In the genomic region with DNA sequence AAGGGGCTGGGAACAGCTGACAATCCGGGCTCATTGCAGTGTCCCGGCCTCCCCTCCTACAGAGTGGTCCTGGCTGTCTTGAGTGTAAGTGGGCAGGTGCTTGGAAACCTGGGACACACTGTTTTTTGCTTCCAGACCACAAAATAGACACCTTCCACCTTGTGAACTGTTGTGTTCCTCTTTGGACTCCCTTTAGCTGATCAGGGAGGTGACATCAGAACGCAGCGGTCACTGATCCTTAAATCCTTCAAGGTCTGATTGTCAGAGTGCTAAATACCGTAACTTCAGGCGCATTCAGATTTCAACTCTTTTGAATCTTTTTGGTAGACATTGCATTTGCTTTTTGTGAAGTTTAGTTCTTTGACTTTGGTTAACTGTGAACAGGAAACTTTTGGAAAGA, we compare ENCODE assay signal across 26 cellular contexts. TPM values are rescaled to one million over a fixed set of nuclear protein-coding genes. Genes with fewer than 3 reads are reported as not detected.
"Had no signal": no experiment of that assay in that cellular context is flagged by ENCODE, and none has a peak within 500 bp of the region (broad histone marks: within the 10 kb centered on the region; RNA-seq: fewer than 3 reads in every experiment).

No MANE protein-coding gene starts in this region.

- H3K4me3 ChIP-seq: breast epithelium, SJSA1 had no signal

- H3K4me3 Mint-ChIP-seq: activated CD4-positive, alpha-beta T cell treated with anti-CD3 and anti-CD28 coated beads, Interleukin-2, amount 10 ng/mL, durations not matched to agents 24 days and 14 days; activated CD8-positive, alpha-beta memory T cell treated with anti-CD3 and anti-CD28 coated beads, Interleukin-2, amount 10 ng/mL, durations not matched to agents 7 days and 5 days; activated naive CD4-positive, alpha-beta T cell treated with anti-CD3 and anti-CD28 coated beads, Interleukin-2, amount 50 U/mL, for 24 hours; activated T-cell treated with anti-CD3 and anti-CD28 coated beads, Interleukin-2, amount 50 U/mL, for 24 hours; activated T-helper 1 cell treated with anti-CD3 and anti-CD28 coated beads, Interleukin-12 subunit alpha, Interleukin-12 subunit beta, Interleukin-2, Interleukin-4 antibody, amounts not matched to agents 30 ng/mL and 10 ng/mL and 1 ng/mL, durations not matched to agents 14 hours and 24 hours and 36 hours; T-helper 1 cell treated with Interleukin-12 subunit alpha and Interleukin-12 subunit beta and Interleukin-4 antibody, amounts not matched to agents 30 μg/mL and 1 μg/mL, for 36 hours; WTC11 had no signal

- H3K9me3 ChIP-seq: breast epithelium, SJSA1 had no signal

- H3K9me3 Mint-ChIP-seq: activated CD4-positive, alpha-beta T cell treated with anti-CD3 and anti-CD28 coated beads, Interleukin-2, amount 10 ng/mL, durations not matched to agents 24 days and 14 days; activated naive CD4-positive, alpha-beta T cell treated with anti-CD3 and anti-CD28 coated beads, Interleukin-2, amount 50 U/mL, for 24 hours; activated T-cell treated with anti-CD3 and anti-CD28 coated beads, Interleukin-2, amount 50 U/mL, for 24 hours; activated T-helper 1 cell treated with anti-CD3 and anti-CD28 coated beads, Interleukin-12 subunit alpha, Interleukin-12 subunit beta, Interleukin-2, Interleukin-4 antibody, amounts not matched to agents 30 ng/mL and 10 ng/mL and 1 ng/mL, durations not matched to agents 14 hours and 24 hours and 36 hours; T-helper 1 cell treated with Interleukin-12 subunit alpha and Interleukin-12 subunit beta and Interleukin-4 antibody, amounts not matched to agents 30 μg/mL and 1 μg/mL, for 36 hours; WTC11 had no signal

- FAIRE-seq: RCC 7860 had no signal

- H3K27ac ChIP-seq: SJSA1 had no signal

- H3K27ac Mint-ChIP-seq: activated CD4-positive, alpha-beta T cell treated with anti-CD3 and anti-CD28 coated beads, Interleukin-2, amount 10 ng/mL, durations not matched to agents 24 days and 14 days; activated CD8-positive, alpha-beta memory T cell treated with anti-CD3 and anti-CD28 coated beads, Interleukin-2, amount 10 ng/mL, durations not matched to agents 7 days and 5 days; activated naive CD4-positive, alpha-beta T cell treated with anti-CD3 and anti-CD28 coated beads, Interleukin-2, amount 50 U/mL, for 24 hours; activated T-cell treated with anti-CD3 and anti-CD28 coated beads, Interleukin-2, amount 50 U/mL, for 24 hours; activated T-helper 1 cell treated with anti-CD3 and anti-CD28 coated beads, Interleukin-12 subunit alpha, Interleukin-12 subunit beta, Interleukin-2, Interleukin-4 antibody, amounts not matched to agents 30 ng/mL and 10 ng/mL and 1 ng/mL, durations not matched to agents 14 hours and 24 hours and 36 hours; T-helper 1 cell treated with Interleukin-12 subunit alpha and Interleukin-12 subunit beta and Interleukin-4 antibody, amounts not matched to agents 30 μg/mL and 1 μg/mL, for 36 hours; WTC11 had no signal

- H3K27me3 ChIP-seq: breast epithelium had no signal

- H3K36me3 ChIP-seq: breast epithelium, SJSA1 had no signal

- DNase-seq: activated CD4-positive, alpha-beta T cell treated with anti-CD3 and anti-CD28 coated beads for 1 hour; activated CD4-positive, alpha-beta T cell treated with anti-CD3 and anti-CD28 coated beads, Interleukin-2, amount 10 ng/mL, durations not matched to agents 24 days and 14 days; activated CD4-positive, alpha-beta T cell treated with anti-CD3 and anti-CD28 coated beads, Interleukin-2, amount 50 U/mL, for 48 hours; activated CD8-positive, alpha-beta memory T cell treated with anti-CD3 and anti-CD28 coated beads, Interleukin-2, amount 10 ng/mL, durations not matched to agents 7 days and 5 days; activated effector memory CD4-positive, alpha-beta T cell treated with Interleukin-2 at 50 U/mL for 16 hours; activated naive CD4-positive, alpha-beta T cell; activated T-cell treated with anti-CD3 and anti-CD28 coated beads, Interleukin-2, amount 50 U/mL, for 24 hours; aorta; caudate nucleus; MM.1S; NCI-H1105; NCI-H1436 treated with DMSO at 0.1 percent for 48 hours; NCI-H187; NCI-H2081; NCI-H510A treated with DMSO at 0.1 percent for 48 hours; NCI-H69; NK-92 treated with Interleukin-12 subunit alpha and Interleukin-12 subunit beta, amount 100 ng/mL, for 24 hours; SHP77; T-helper 9 cell had no signal

- ATAC-seq: activated CD8-positive, alpha-beta memory T cell treated with anti-CD3 and anti-CD28 coated beads, Interleukin-2, amount 10 ng/mL, durations not matched to agents 7 days and 5 days; WTC11 had no signal

- H3K36me3 Mint-ChIP-seq: activated CD8-positive, alpha-beta memory T cell treated with anti-CD3 and anti-CD28 coated beads, Interleukin-2, amount 10 ng/mL, durations not matched to agents 7 days and 5 days; activated naive CD4-positive, alpha-beta T cell treated with anti-CD3 and anti-CD28 coated beads, Interleukin-2, amount 50 U/mL, for 24 hours; WTC11 had no signal

RNA-seq across cellular contexts. Expression of a gene that starts 6.1 kb away (rescaled TPM):
- total RNA-seq: activated CD8-positive, alpha-beta memory T cell treated with anti-CD3 and anti-CD28 coated beads, Interleukin-2, amount 10 ng/mL, durations not matched to agents 7 days and 5 days; activated T-helper 1 cell treated with anti-CD3 and anti-CD28 coated beads, Interleukin-12 subunit alpha, Interleukin-12 subunit beta, Interleukin-2, Interleukin-4 antibody, amounts not matched to agents 30 ng/mL and 10 ng/mL and 1 ng/mL, durations not matched to agents 14 hours and 24 hours and 36 hours had no signal
